ENCODE assay signal across 7 cellular contexts in genomic region chr7:116955801-116956514, GRCh38. TPM values are rescaled to one million over a fixed set of nuclear protein-coding genes. Genes with fewer than 3 reads are reported as not detected.
A peak's percentile ranks its signal among the peaks of the same experiment; 100 is the strongest.
DNase-seq lines count a peak whose midpoint lies in the region; ATAC-seq and TF ChIP-seq lines count a peak whose summit lies in the region.

No MANE protein-coding gene starts in this region.

- POLR2A ChIA-PET in Panc1 (lab: Charles Lee) = interaction anchor here (0.5 kb wide), 1 partner anchor 34 kb away, joined by 4 read pairs; no protein-coding TSS in a partner anchor

- H3K4me3 ChIP-seq in Panc1 (ENCODE audit: low read depth in 2 of 2, low read length in 2 of 2) (no peak overlapping the region), aorta (ENCODE audit: low read length in 2 of 2) (no peak overlapping the region)

- H3K4me1 ChIP-seq in Panc1 (ENCODE audit: control insufficient read depth, insufficient read depth, low read length) (peaks cover 38% of the 10 kb centered on the region), aorta (ENCODE audit: control insufficient read depth in 1 of 2, insufficient read depth in 2 of 2, low read length in 2 of 2) (peaks cover 2% of the 10 kb centered on the region in 2 donors)

- in situ Hi-C loops in Panc1 (cut with HindIII; ENCODE audit: low pct_unique_long_range_greater_than_20kb, low sequenced_read_pairs) = no loop called here

- ATAC-seq in GM18907 (IDR thresholded peaks at IDR 0.05; ENCODE audit: unreplicated experiment) = peak; percentile 80
- ATAC-seq in HG02678 (IDR thresholded peaks at IDR 0.05; ENCODE audit: unreplicated experiment) = peak; percentile 74
- ATAC-seq in Panc1 = no peak
- peak; percentile 36 for ATAC-seq in aorta (ENCODE audit: low FRiP score)

- WGBS in aorta, 2 donors = 42 to 46% methylated on average over 4 of the region's 4 CpGs

- H3K4me1 Mint-ChIP-seq in immature natural killer cell = peaks cover 17 to 34% of the 10 kb centered on the region in 2 donors

- no peak overlapping the region for H3K4me3 Mint-ChIP-seq in immature natural killer cell

- DNase-seq in Panc1 (ENCODE audit: low read depth, low spot score) (no peak), immature natural killer cell (no peak), aorta (no peak)
- DNase-seq in activated CD4-positive, alpha-beta T cell treated with anti-CD3 and anti-CD28 coated beads for 1 hour = no peak
- no peak for DNase-seq in activated effector memory CD4-positive, alpha-beta T cell treated with anti-CD3 and anti-CD28 coated beads, Interleukin-2, amount 50 U/mL, for 16 hours

- BruUV-seq in Panc1 (replicated peaks; lab: Mats Ljungman, UMichigan) = no TSS peak

- H3K9me3 ChIP-seq in Panc1 (ENCODE audit: control insufficient read depth, insufficient read depth, low read depth, low read length) (no peaks in the 10 kb centered on the region), aorta (ENCODE audit: control insufficient read depth, low read length) (no peaks in the 10 kb centered on the region)

- H3K36me3 ChIP-seq in Panc1 (ENCODE audit: control insufficient read depth, insufficient read depth, low read length) (no peaks in the 10 kb centered on the region; the same call in 1 of the 2 replicates), aorta (ENCODE audit: control insufficient read depth in 1 of 2, insufficient read depth in 2 of 2, low read length in 1 of 2) (no peaks in the 10 kb centered on the region)

- H3K9me3 Mint-ChIP-seq in immature natural killer cell = no peaks in the 10 kb centered on the region

- H3K27ac ChIP-seq in Panc1 (ENCODE audit: low read length) (peak overlapping the region; percentile 48), aorta (ENCODE audit: low read depth in 1 of 2, low read length in 2 of 2) (peak overlapping the region; percentile 46 to 93)

- H3K27me3 Mint-ChIP-seq in immature natural killer cell (ENCODE audit: low read depth in 3 of 3) = peaks cover 0 to 8% (median 2%) of the 10 kb centered on the region in 3 donors

- H3K27ac Mint-ChIP-seq in immature natural killer cell = peak overlapping the region in 5 of 6 donors; percentile 1 to 83 (median 19)

- intact Hi-C loops in Panc1 (cut with micrococcal nuclease; ENCODE audit: unreplicated experiment) (no loop called here), aorta (cut with DNase I) (no loop called here)

- H3K36me3 Mint-ChIP-seq in immature natural killer cell = no peaks in the 10 kb centered on the region

- CTCF ChIA-PET in Panc1 (lab: Charles Lee) = no interaction called here

- H3K27me3 ChIP-seq in Panc1 (ENCODE audit: control insufficient read depth, insufficient read depth, low read length) (no peaks in the 10 kb centered on the region), aorta (ENCODE audit: control insufficient read depth in 1 of 2, insufficient read depth in 2 of 2, low read length in 1 of 2) (no peaks in the 10 kb centered on the region)

- no peak for TF ChIP-seq CTCF in Panc1 (IDR thresholded peaks at IDR 0.05)

RNA-seq across cellular contexts. Expression of gene ST7, which starts 2.7 kb away (rescaled TPM):
- total RNA-seq in Panc1 (2021; ENCODE audit: unreplicated experiment) (19.6 TPM), aorta (10 to 100 TPM; 32.1 to 35.3 TPM)
- polyA plus RNA-seq in Panc1 (2012; ENCODE audit: insufficient read length) = 14.3 TPM
- polyA plus RNA-seq in immature natural killer cell (10 to 100 TPM; 11.3 to 14.7 (median 14.2) TPM), aorta (10 to 100 TPM; 24.2 to 31.7 TPM)
